8 cellular contexts compared by ENCODE assay signal in the genomic region with DNA sequence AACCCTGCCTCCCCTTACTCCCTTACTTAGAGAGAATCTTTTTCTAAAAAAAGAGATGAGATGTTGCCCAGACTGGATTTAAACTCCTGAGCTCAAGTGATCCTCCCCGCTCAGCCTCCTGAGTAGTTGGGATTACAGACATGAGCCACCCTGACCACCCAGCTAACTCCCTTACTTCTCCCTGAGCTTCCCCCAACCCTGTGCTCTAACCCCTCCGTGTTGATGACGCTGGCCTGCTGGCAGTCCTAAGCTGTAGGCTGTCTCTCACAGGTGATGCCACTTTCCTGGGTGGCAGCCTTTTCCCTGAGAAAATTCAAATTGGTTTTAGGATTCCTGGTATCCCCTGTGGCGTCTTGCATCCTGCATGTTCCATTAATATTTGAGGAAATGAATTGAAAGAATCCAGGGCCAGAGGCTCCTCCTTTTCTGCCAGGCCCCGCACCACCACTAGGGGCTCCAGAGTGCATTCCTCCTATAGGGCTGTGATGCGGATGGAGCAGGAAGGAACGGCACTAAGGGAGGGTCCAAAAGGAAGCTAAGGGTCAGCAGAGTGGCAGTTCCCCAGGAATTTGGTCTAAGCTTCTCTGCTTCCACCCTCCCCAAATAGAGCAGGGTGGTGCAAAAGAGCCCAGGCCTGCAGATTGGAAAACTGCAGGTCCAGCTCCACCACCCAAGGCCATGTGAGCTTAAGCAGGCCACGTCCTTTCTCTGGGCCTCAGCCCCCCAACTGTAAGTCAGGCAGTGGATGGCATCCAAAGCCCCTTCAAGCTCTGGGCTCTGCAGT.
DNase-seq lines count a peak whose midpoint lies in the region; ATAC-seq and TF ChIP-seq lines count a peak whose summit lies in the region.

No MANE protein-coding gene starts in this region.

- H3K27me3 ChIP-seq in dorsolateral prefrontal cortex (no peaks in the 10 kb centered on the region), lung (ENCODE audit: control insufficient read depth, insufficient read depth) (no peaks in the 10 kb centered on the region)

- H3K9me3 ChIP-seq in lung (ENCODE audit: control insufficient read depth in 2 of 2, insufficient read depth in 1 of 2, low read length in 1 of 2) = no peaks in the 10 kb centered on the region

- TF ChIP-seq CTCF in dorsolateral prefrontal cortex (IDR thresholded peaks at IDR 0.05 in 54 of 56, conservative IDR thresholded peaks at IDR 0.05 in 2 of 56; ENCODE audit: low read depth in 1 of 56, partially characterized antibody in 56 of 56) (peak; percentile 53 to 92 (median 80)), lung (IDR thresholded peaks at IDR 0.05; ENCODE audit: control extremely low read depth, extremely low read depth) (peak; percentile 70)

- intact Hi-C loops in dorsolateral prefrontal cortex (cut with DNase I) = loop anchor here (5.0 to 10.0 kb wide), 2 partner anchors 100 to 102 kb away; a partner anchor contains a TSS

- H3K4me3 ChIP-seq in dorsolateral prefrontal cortex (peak overlapping the region in 2 of 59 donors; percentile 12 to 16), lung (no peak overlapping the region)

- H3K36me3 ChIP-seq in lung (ENCODE audit: control insufficient read depth in 2 of 2, insufficient read depth in 2 of 2, low read length in 2 of 2) = no peaks in the 10 kb centered on the region

- in situ Hi-C loops in ACHN (cut with HindIII; ENCODE audit: low pct_ligation_motif_present, low pct_unique_long_range_greater_than_20kb, low sequenced_read_pairs) = no loop called here

- peak; percentile 49 for ATAC-seq in GM18511 (IDR thresholded peaks at IDR 0.05; ENCODE audit: unreplicated experiment)
- peak; percentile 73 for ATAC-seq in lung (ENCODE audit: insufficient read depth, low FRiP score)
- ATAC-seq in HG03469 (IDR thresholded peaks at IDR 0.05; ENCODE audit: unreplicated experiment) = no peak

- H3K27ac ChIP-seq in dorsolateral prefrontal cortex (peak overlapping the region in 9 of 59 donors; percentile 2 to 59 (median 14)), lung (ENCODE audit: low read depth in 1 of 2, low read length in 1 of 2) (peak overlapping the region in 1 of 2 donors; percentile 81)

- 47 to 50% methylated on average over 8 of the region's 8 CpGs for WGBS in lung, 2 donors

- DNase-seq in ACHN (peak; percentile 56), NCI-H524 (lab: John Stamatoyannopoulos, UW) (peak; percentile 31 to 52), dorsolateral prefrontal cortex (peak in 8 of 10 donors; percentile 55 to 75 (median 62)), lung (ENCODE audit: low spot score) (peak; percentile 82)
- peak; percentile 78 to 84 for DNase-seq in activated CD4-positive, alpha-beta T cell treated with anti-CD3 and anti-CD28 coated beads, Interleukin-2, amount 50 U/mL, for 48 hours
- DNase-seq in stimulated activated CD8-positive, alpha-beta memory T cell treated with anti-CD3 and anti-CD28 coated beads, Interleukin-15, amount 100 ng/mL, for 24 hours (ENCODE audit: low read depth) = peak; percentile 42

- peaks cover 3 to 14% of the 10 kb centered on the region in 2 donors for H3K4me1 ChIP-seq in lung (ENCODE audit: control insufficient read depth in 2 of 2, insufficient read depth in 2 of 2, low read length in 2 of 2)
